Comparison of ENCODE assay signal across 18 cellular contexts in the genomic region with DNA sequence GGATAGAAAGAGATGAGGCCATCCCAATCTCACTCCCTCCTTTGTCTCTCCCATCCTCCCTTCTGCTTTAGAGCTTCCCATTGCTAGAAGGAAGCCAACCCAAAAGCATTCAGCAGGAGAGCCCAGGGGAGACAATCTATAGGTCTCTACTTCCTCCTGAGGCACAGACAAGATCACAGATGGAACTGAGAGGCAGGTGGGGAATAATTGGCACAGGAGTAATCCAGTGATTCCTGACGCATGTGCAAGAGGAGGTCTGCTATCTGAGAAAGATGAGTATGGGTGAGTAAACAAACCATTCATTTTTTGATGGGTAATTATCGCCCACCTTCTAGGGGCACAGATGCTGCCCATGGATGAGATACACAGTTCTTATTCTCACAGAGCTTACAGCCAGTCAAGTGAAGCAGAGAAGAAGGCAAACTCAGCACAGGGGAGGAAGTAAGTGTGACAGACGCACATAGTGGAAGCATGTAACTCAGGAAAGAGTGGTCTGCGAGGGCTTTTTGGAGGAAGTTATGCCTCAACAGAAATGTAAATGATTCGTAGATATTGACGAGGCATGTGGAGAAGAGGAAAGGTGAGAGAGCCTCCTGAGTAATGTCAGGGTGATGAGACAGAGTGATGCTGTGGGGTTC.
A peak's percentile ranks its signal among the peaks of the same experiment; 100 is the strongest.
DNase-seq lines count a peak whose midpoint lies in the region; ATAC-seq and TF ChIP-seq lines count a peak whose summit lies in the region.
"Had no signal": no experiment of that assay in that cellular context is flagged by ENCODE, and none has a peak within 500 bp of the region (broad histone marks: within the 10 kb centered on the region; RNA-seq: fewer than 3 reads in every experiment).

No MANE protein-coding gene starts in this region.

- H3K9me3 Mint-ChIP-seq in HFFc6, result peaks cover 9% of the 10 kb centered on the region
- peaks cover 4 to 18% (median 12%) of the 10 kb centered on the region in 9 donors for H3K9me3 Mint-ChIP-seq in naive thymus-derived CD8-positive, alpha-beta T cell

- H3K4me3 Mint-ChIP-seq in HFFc6, result no peak overlapping the region
- no peak overlapping the region for H3K4me3 Mint-ChIP-seq in naive thymus-derived CD8-positive, alpha-beta T cell
- H3K4me3 Mint-ChIP-seq: central memory CD8-positive, alpha-beta T cell; natural killer cell had no signal

- peak overlapping the region; percentile 23; the same call in 1 of the 2 replicates for H2AFZ ChIP-seq in OCI-LY7 (ENCODE audit: low read length)

- peak overlapping the region; percentile 55 for H3K4me2 ChIP-seq in OCI-LY7 (ENCODE audit: low read length)
- H3K4me2 ChIP-seq: A549 had no signal

- peak; percentile 66 for DNase-seq in NCI-H748 (lab: John Stamatoyannopoulos, UW; ENCODE audit: unreplicated experiment)
- DNase-seq in NCI-H748 treated with DMSO at 0.1 percent for 48 hours (lab: John Stamatoyannopoulos, UW), result no peak
- peak; percentile 76 for DNase-seq in OCI-LY7 (ENCODE audit: low spot score)
- no peak for DNase-seq in DMS79 treated with DMSO at 0.1 percent for 48 hours (lab: John Stamatoyannopoulos, UW)
- DNase-seq in HFFc6, result no peak
- DNase-seq in naive thymus-derived CD8-positive, alpha-beta T cell, result no peak
- DNase-seq in SJCRH30, result no peak
- DNase-seq: activated CD4-positive, alpha-beta T cell treated with anti-CD3 and anti-CD28 coated beads for 48 hours; foreskin fibroblast; GF-D8; left ventricle myocardium superior; natural killer cell; NCI-H1930; SIG-M5; T-helper 9 cell had no signal

- H3K9me3 ChIP-seq in OCI-LY7 (ENCODE audit: low read length) (peaks cover 17% of the 10 kb centered on the region), SJCRH30 (replicated peaks) (peaks cover 10% of the 10 kb centered on the region)

- H3K79me2 ChIP-seq in OCI-LY7 (ENCODE audit: insufficient read depth, low read depth, low read length), result no peaks in the 10 kb centered on the region

- intact Hi-C loops in OCI-LY7 (cut with micrococcal nuclease; ENCODE audit: unreplicated experiment), result loop anchor here (5.0 kb wide), 2 partner anchors 124 to 184 kb away; no protein-coding TSS in a partner anchor

- no peaks in the 10 kb centered on the region for H3K27me3 Mint-ChIP-seq in HFFc6 (ENCODE audit: insufficient read depth)
- H3K27me3 Mint-ChIP-seq in naive thymus-derived CD8-positive, alpha-beta T cell, result no peaks in the 10 kb centered on the region
- H3K27me3 Mint-ChIP-seq: central memory CD8-positive, alpha-beta T cell had no signal

- peaks cover 9% of the 10 kb centered on the region for H3K36me3 Mint-ChIP-seq in HFFc6 (ENCODE audit: low read depth)
- H3K36me3 Mint-ChIP-seq in naive thymus-derived CD8-positive, alpha-beta T cell, result peaks cover 10 to 38% (median 21%) of the 10 kb centered on the region in 3 donors

- peaks cover 20% of the 10 kb centered on the region for H3K4me1 Mint-ChIP-seq in HFFc6 (ENCODE audit: low read depth)
- H3K4me1 Mint-ChIP-seq in naive thymus-derived CD8-positive, alpha-beta T cell, result peaks cover 0 to 15% (median 0%) of the 10 kb centered on the region in 4 donors
- H3K4me1 Mint-ChIP-seq: central memory CD8-positive, alpha-beta T cell; natural killer cell had no signal

- peaks cover 55% of the 10 kb centered on the region for H3K4me1 ChIP-seq in OCI-LY7 (ENCODE audit: insufficient read depth, low read length, poor library complexity, severe bottlenecking)
- peaks cover 26% of the 10 kb centered on the region for H3K4me1 ChIP-seq in SJCRH30
- H3K4me1 ChIP-seq: A549 had no signal

- ATAC-seq in HG03342 (IDR thresholded peaks at IDR 0.05; ENCODE audit: unreplicated experiment), result peak; percentile 47
- ATAC-seq in naive thymus-derived CD8-positive, alpha-beta T cell, result no peak
- ATAC-seq: A549, left ventricle myocardium superior, natural killer cell had no signal

- no peaks in the 10 kb centered on the region for H3K9me2 ChIP-seq in OCI-LY7 (ENCODE audit: insufficient read depth, low read length)

- peaks cover 12% of the 10 kb centered on the region for H3K36me3 ChIP-seq in OCI-LY7 (ENCODE audit: insufficient read depth, low read length)
- H3K36me3 ChIP-seq in SJCRH30, result no peaks in the 10 kb centered on the region

- BruUV-seq in OCI-LY7 (replicated peaks; lab: Mats Ljungman, UMichigan), result no TSS peak

- peak overlapping the region; percentile 67 for H3K27ac ChIP-seq in OCI-LY7 (ENCODE audit: low read depth, low read length, poor library complexity, severe bottlenecking)
- no peak overlapping the region for H3K27ac ChIP-seq in SJCRH30
- H3K27ac ChIP-seq: A549 had no signal

- POLR2A ChIA-PET in OCI-LY7 (lab: Charles Lee), result interaction anchor here (0.5 to 0.6 kb wide), 2 partner anchors 213 to 221 kb away, joined by 3 to 4 read pairs; no protein-coding TSS in a partner anchor
- POLR2A ChIA-PET in naive thymus-derived CD8-positive, alpha-beta T cell (lab: Charles Lee), result no interaction called here

- H3K27ac Mint-ChIP-seq in HFFc6, result no peak overlapping the region
- H3K27ac Mint-ChIP-seq in naive thymus-derived CD8-positive, alpha-beta T cell, result peak overlapping the region in 2 of 10 donors; percentile 1 to 34
- H3K27ac Mint-ChIP-seq: natural killer cell had no signal

- peak overlapping the region; percentile 18 for H3K4me3 ChIP-seq in OCI-LY7 (ENCODE audit: low read depth, low read length, poor library complexity, severe bottlenecking)
- H3K4me3 ChIP-seq in SJCRH30, result no peak overlapping the region
- H3K4me3 ChIP-seq: A549 had no signal

- no peaks in the 10 kb centered on the region for H3K27me3 ChIP-seq in SJCRH30

- H4K20me1 ChIP-seq in OCI-LY7 (ENCODE audit: insufficient read depth, low read length), result no peaks in the 10 kb centered on the region

- CTCF ChIA-PET in OCI-LY7 (lab: Charles Lee; ENCODE audit: unreplicated experiment), result interaction anchor here (0.9 kb wide), 1 partner anchor 43 kb away, joined by 3 read pairs; no protein-coding TSS in a partner anchor

- TF ChIP-seq CTCF in OCI-LY7 (conservative IDR thresholded peaks at IDR 0.05; ENCODE audit: low read length) (no peak), HFFc6 (IDR thresholded peaks at IDR 0.05) (no peak)

Comparison
In these comparisons a context has a peak if more than half of its experiments do, and no peak if none do; other contexts are left out.
1. DNase-seq: peak in NCI-H748 (single experiment) and OCI-LY7 (single experiment); none in NCI-H748 treated with DMSO at 0.1 percent for 48 hours (single experiment), DMS79 treated with DMSO at 0.1 percent for 48 hours (single experiment), HFFc6 (single experiment), naive thymus-derived CD8-positive, alpha-beta T cell (0 of 10) and SJCRH30 (0 of 2).